In genomic region chr2:74653985-74654882, GRCh38 we compare ENCODE assay signal across 8 cellular contexts. TPM values are rescaled to one million over a fixed set of nuclear protein-coding genes. Genes with fewer than 3 reads are reported as not detected.
DNase-seq lines count a peak whose midpoint lies in the region; ATAC-seq and TF ChIP-seq lines count a peak whose summit lies in the region.

SEMA4F (plus strand) TSS chr2:74654247; CDS start chr2:74654377, 130 bp downstream.

- H3K27me3 Mint-ChIP-seq in activated T-cell treated with anti-CD3 and anti-CD28 coated beads, Interleukin-2, amount 50 U/mL, for 4 hours (ENCODE audit: low read depth) = peaks cover 13% of the 10 kb centered on the region

- no TSS peak for BruUV-seq in PC-3 (replicated peaks; lab: Mats Ljungman, UMichigan)

- H3K9ac ChIP-seq in PC-3 (ENCODE audit: low read length) = peak within 1 kb of the TSS; percentile 79

- H3K4me1 ChIP-seq in PC-3 (ENCODE audit: insufficient read depth, low read length) (peaks cover 7% of the 10 kb centered on the region), muscle layer of duodenum (ENCODE audit: control insufficient read depth in 1 of 2, insufficient read depth in 2 of 2, low read length in 2 of 2) (peaks cover 0 to 13% of the 10 kb centered on the region in 2 donors)

- peak; percentile 95 for DNase-seq in DMS153 treated with DMSO at 0.1 percent for 48 hours (lab: John Stamatoyannopoulos, UW; ENCODE audit: unreplicated experiment)
- DNase-seq in Jurkat, Clone E6-1 (ENCODE audit: low read depth, low spot score) = peak; percentile 88
- peak; percentile 98 for DNase-seq in PC-3
- peak; percentile 91 for DNase-seq in activated T-cell treated with anti-CD3 and anti-CD28 coated beads, Interleukin-2, amount 50 U/mL, for 4 hours
- peak; percentile 90 for DNase-seq in stimulated activated CD8-positive, alpha-beta memory T cell treated with anti-CD3 and anti-CD28 coated beads, Interleukin-7, amount 100 ng/mL, for 24 hours (ENCODE audit: low read depth)

- H3K79me2 ChIP-seq in PC-3 (ENCODE audit: low read length) = no peaks in the 10 kb centered on the region

- intact Hi-C loops in PC-3 (cut with micrococcal nuclease) = loop anchor here (10.0 kb wide), 1 partner anchor 49 kb away; no protein-coding TSS in a partner anchor

- H3K27me3 ChIP-seq in PC-3 (ENCODE audit: low read length) (no peaks in the 10 kb centered on the region), muscle layer of duodenum (ENCODE audit: low read depth, low read length) (peaks cover 11% of the 10 kb centered on the region)

- no peaks in the 10 kb centered on the region for H3K9me3 Mint-ChIP-seq in activated T-cell treated with anti-CD3 and anti-CD28 coated beads, Interleukin-2, amount 50 U/mL, for 4 hours

- H3K36me3 ChIP-seq in PC-3 (ENCODE audit: low read depth, low read length) (no peaks in the 10 kb centered on the region), muscle layer of duodenum (ENCODE audit: control insufficient read depth in 1 of 2, insufficient read depth in 2 of 2, low read length in 2 of 2) (peaks cover 0 to 6% of the 10 kb centered on the region in 2 donors)

- POLR2A ChIA-PET in PC-3 (lab: Charles Lee; ENCODE audit: unreplicated experiment) = interaction anchor here (0.7 kb wide), 2 partner anchors 40 to 52 kb away, joined by 4 to 6 read pairs; no protein-coding TSS in a partner anchor

- H2AFZ ChIP-seq in PC-3 (ENCODE audit: low read length) = peak within 1 kb of the TSS; percentile 96

- H3K27ac ChIP-seq in PC-3 (ENCODE audit: low read length) (no peak within 1 kb of the TSS), muscle layer of duodenum (ENCODE audit: low read length) (no peak within 1 kb of the TSS)

- no peaks in the 10 kb centered on the region for H4K20me1 ChIP-seq in PC-3 (ENCODE audit: low read length)

- peaks cover 17% of the 10 kb centered on the region for H3K4me1 Mint-ChIP-seq in activated T-cell treated with anti-CD3 and anti-CD28 coated beads, Interleukin-2, amount 50 U/mL, for 4 hours (ENCODE audit: low read depth)

- peak within 1 kb of the TSS; percentile 66 for H3K4me3 ChIP-seq in Jurkat, Clone E6-1 (ENCODE audit: low read length)
- peak within 1 kb of the TSS; percentile 82 for H3K4me3 ChIP-seq in PC-3 (ENCODE audit: low read length)
- H3K4me3 ChIP-seq in muscle layer of duodenum (ENCODE audit: low read depth in 1 of 2, low read length in 2 of 2) = peak within 1 kb of the TSS; percentile 74 to 82

- peak within 1 kb of the TSS; percentile 91 for H3K4me2 ChIP-seq in PC-3 (ENCODE audit: low read length)

- CTCF ChIA-PET in PC-3 (lab: Charles Lee) = no interaction called here

- H3K9me2 ChIP-seq in PC-3 (replicated peaks; ENCODE audit: low read length) = no peaks in the 10 kb centered on the region

- peak within 1 kb of the TSS; percentile 86 for H3K4me3 Mint-ChIP-seq in activated T-cell treated with anti-CD3 and anti-CD28 coated beads, Interleukin-2, amount 50 U/mL, for 4 hours

- ATAC-seq in GM21717 (IDR thresholded peaks at IDR 0.05; ENCODE audit: unreplicated experiment) (peak; percentile 99), PC-3 (peak; percentile 99), esophagus mucosa (peak; percentile 100)
- ATAC-seq in activated T-cell treated with anti-CD3 and anti-CD28 coated beads, Interleukin-2, amount 50 U/mL, for 4 hours = peak; percentile 100

- no peaks in the 10 kb centered on the region for H3F3A ChIP-seq in PC-3 (ENCODE audit: low read length, unreplicated experiment)

- H3K9me3 ChIP-seq in PC-3 (ENCODE audit: low read length) (no peaks in the 10 kb centered on the region), muscle layer of duodenum (ENCODE audit: control insufficient read depth in 1 of 2, low read length in 2 of 2) (no peaks in the 10 kb centered on the region)

- TF ChIP-seq CTCF in PC-3 (conservative IDR thresholded peaks at IDR 0.05; ENCODE audit: low read depth, low read length) = no peak

- peaks cover 2% of the 10 kb centered on the region for H3K36me3 Mint-ChIP-seq in activated T-cell treated with anti-CD3 and anti-CD28 coated beads, Interleukin-2, amount 50 U/mL, for 4 hours (ENCODE audit: insufficient read depth)

RNA-seq across cellular contexts. Expression of gene SEMA4F, which starts in this region (rescaled TPM):
- 7.9 TPM for polyA plus RNA-seq in Jurkat, Clone E6-1 (2012; ENCODE audit: insufficient read depth, insufficient read length)
- 7.6 and 13.9 TPM in 2 replicates for total RNA-seq in PC-3 (2014; rRNA removed)
- total RNA-seq in activated T-cell treated with anti-CD3 and anti-CD28 coated beads, Interleukin-2, amount 50 U/mL, for 4 hours = 1 to 10 TPM; 5.3 to 6.4 (median 5.4) TPM
- 1.4 TPM for total RNA-seq in esophagus mucosa
